ENCODE assay signal across 8 cellular contexts in the genomic region with DNA sequence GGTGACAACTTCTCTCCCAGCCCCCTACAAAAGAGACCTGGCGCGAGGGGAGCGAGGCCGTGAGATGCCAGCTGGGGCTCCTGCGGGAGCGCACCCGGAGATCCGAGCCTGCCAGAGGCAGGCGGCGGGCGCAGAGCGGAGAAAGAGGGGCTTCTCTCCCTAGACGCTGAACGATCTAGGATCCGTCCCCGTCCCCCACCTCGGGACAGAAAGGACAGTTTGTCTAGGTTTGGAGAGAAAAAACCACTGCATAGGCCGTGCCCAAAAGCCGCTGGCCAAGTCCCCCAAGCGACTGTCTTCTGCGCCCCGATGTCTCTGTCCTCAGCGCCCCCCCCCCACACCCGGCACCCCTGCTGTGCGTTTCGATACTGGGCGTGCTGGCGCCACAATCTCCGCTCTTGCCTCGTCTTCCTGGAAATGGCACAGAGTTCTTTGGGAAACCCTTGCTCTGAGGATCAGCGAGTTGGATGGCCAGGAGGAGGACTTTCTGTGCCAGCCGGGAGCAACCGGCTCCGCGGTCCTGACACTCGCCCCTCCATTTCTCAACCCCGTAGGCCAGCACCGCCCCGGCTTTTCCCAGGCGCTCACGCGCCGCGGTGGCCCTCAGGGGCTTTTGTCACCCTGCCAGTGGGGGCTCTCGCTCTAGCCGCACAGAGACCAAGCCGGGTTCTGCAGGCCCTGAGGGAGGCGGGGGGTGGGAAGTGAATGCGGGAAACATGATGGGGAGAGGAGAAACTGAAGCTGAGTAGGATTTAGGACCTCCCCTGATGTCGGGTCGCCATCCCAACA. TPM values are rescaled to one million over a fixed set of nuclear protein-coding genes. Genes with fewer than 3 reads are reported as not detected.
A peak's percentile ranks its signal among the peaks of the same experiment; 100 is the strongest.
DNase-seq lines count a peak whose midpoint lies in the region; ATAC-seq and TF ChIP-seq lines count a peak whose summit lies in the region.

No MANE protein-coding gene starts in this region.

- peaks cover 0 to 11% (median 0%) of the 10 kb centered on the region in 11 experiments; a peak in 3 of 22 replicates for H3K9me3 ChIP-seq in BLaER1 treated with 17β-estradiol and CSF1 and Interleukin-3, amounts not matched to agents 10 nM and 100 nM (replicated peaks in 1 of 11)
- H3K9me3 ChIP-seq in naive thymus-derived CD4-positive, alpha-beta T cell (ENCODE audit: control insufficient read depth in 2 of 3, low read length in 3 of 3) = no peaks in the 10 kb centered on the region

- H3K4me1 ChIP-seq in BLaER1 treated with 17β-estradiol and CSF1 and Interleukin-3, amounts not matched to agents 10 nM and 100 nM = peaks cover 22 to 57% (median 47%) of the 10 kb centered on the region in 10 experiments
- H3K4me1 ChIP-seq in naive thymus-derived CD4-positive, alpha-beta T cell (ENCODE audit: control insufficient read depth in 2 of 2, insufficient read depth in 2 of 2, low read length in 2 of 2) = peaks cover 0 to 4% of the 10 kb centered on the region in 2 donors

- CTCF ChIA-PET in naive thymus-derived CD4-positive, alpha-beta T cell (lab: Charles Lee) = no interaction called here

- peak overlapping the region in 3 of 11 experiments; percentile 6 to 50 (median 13); a peak in 3 of 22 replicates for H3K9ac ChIP-seq in BLaER1 treated with 17β-estradiol and CSF1 and Interleukin-3, amounts not matched to agents 10 nM and 100 nM

- H4K20me1 ChIP-seq in BLaER1 treated with 17β-estradiol and CSF1 and Interleukin-3, amounts not matched to agents 10 nM and 100 nM = peaks cover 0 to 38% (median 15%) of the 10 kb centered on the region in 11 experiments; a peak in 14 of 22 replicates

- H3K4me3 Mint-ChIP-seq in naive thymus-derived CD4-positive, alpha-beta T cell = peak overlapping the region; percentile 48 to 71 (median 62)

- peak; percentile 36 for DNase-seq in HuH-7 (ENCODE audit: low spot score)
- peak in 1 of 10 donors; percentile 45 for DNase-seq in dorsolateral prefrontal cortex
- no peak for DNase-seq in naive thymus-derived CD4-positive, alpha-beta T cell
- DNase-seq in NCI-H187 treated with DMSO at 0.1 percent for 48 hours (lab: John Stamatoyannopoulos, UW) = no peak
- no peak for DNase-seq in medulla oblongata (ENCODE audit: extremely low spot score)

- peak overlapping the region; percentile 78 to 92 (median 84) for H3K4me2 ChIP-seq in BLaER1 treated with 17β-estradiol and CSF1 and Interleukin-3, amounts not matched to agents 10 nM and 100 nM

- no peak for ATAC-seq in naive thymus-derived CD4-positive, alpha-beta T cell
- ATAC-seq in GM21528 (IDR thresholded peaks at IDR 0.05; ENCODE audit: low FRiP score, unreplicated experiment) (no peak), HG02759 (IDR thresholded peaks at IDR 0.05; ENCODE audit: unreplicated experiment) (no peak)

- H3K27ac ChIP-seq in BLaER1 treated with 17β-estradiol and CSF1 and Interleukin-3, amounts not matched to agents 10 nM and 100 nM = no peak overlapping the region
- H3K27ac ChIP-seq in dorsolateral prefrontal cortex = peak overlapping the region in 39 of 59 donors; percentile 0 to 85 (median 60)
- no peak overlapping the region for H3K27ac ChIP-seq in naive thymus-derived CD4-positive, alpha-beta T cell (ENCODE audit: low read depth, low read length)

- H3K4me1 Mint-ChIP-seq in naive thymus-derived CD4-positive, alpha-beta T cell = peaks cover 10 to 30% (median 25%) of the 10 kb centered on the region in 7 donors

- no peak for TF ChIP-seq CTCF in dorsolateral prefrontal cortex (IDR thresholded peaks at IDR 0.05 in 54 of 56, conservative IDR thresholded peaks at IDR 0.05 in 2 of 56; ENCODE audit: low read depth in 1 of 56, partially characterized antibody in 56 of 56)

- peaks cover 65 to 83% (median 73%) of the 10 kb centered on the region in 11 experiments for H3K27me3 ChIP-seq in BLaER1 treated with 17β-estradiol and CSF1 and Interleukin-3, amounts not matched to agents 10 nM and 100 nM
- peaks cover 0 to 35% (median 5%) of the 10 kb centered on the region in 45 donors for H3K27me3 ChIP-seq in dorsolateral prefrontal cortex
- H3K27me3 ChIP-seq in naive thymus-derived CD4-positive, alpha-beta T cell (ENCODE audit: control insufficient read depth in 2 of 2, insufficient read depth in 2 of 2, low read length in 2 of 2) = no peaks in the 10 kb centered on the region

- no peak overlapping the region for H3K27ac Mint-ChIP-seq in naive thymus-derived CD4-positive, alpha-beta T cell

- H3K27me3 Mint-ChIP-seq in naive thymus-derived CD4-positive, alpha-beta T cell = peaks cover 66 to 81% (median 77%) of the 10 kb centered on the region in 5 donors

- POLR2A ChIA-PET in naive thymus-derived CD4-positive, alpha-beta T cell (lab: Charles Lee) = no interaction called here

- intact Hi-C loops in dorsolateral prefrontal cortex (cut with DNase I) = no loop called here
- intact Hi-C loops in naive thymus-derived CD4-positive, alpha-beta T cell (cut with micrococcal nuclease) = no loop called here

- no peaks in the 10 kb centered on the region for H3K36me3 Mint-ChIP-seq in naive thymus-derived CD4-positive, alpha-beta T cell

- H3K36me3 ChIP-seq in BLaER1 treated with 17β-estradiol and CSF1 and Interleukin-3, amounts not matched to agents 10 nM and 100 nM = no peaks in the 10 kb centered on the region
- no peaks in the 10 kb centered on the region for H3K36me3 ChIP-seq in naive thymus-derived CD4-positive, alpha-beta T cell (ENCODE audit: control insufficient read depth in 2 of 3, insufficient read depth in 3 of 3, low read length in 3 of 3)

- peaks cover 0 to 7% (median 0%) of the 10 kb centered on the region in 11 donors for H3K9me3 Mint-ChIP-seq in naive thymus-derived CD4-positive, alpha-beta T cell

- peak overlapping the region; percentile 37 to 63 (median 49) for H3K4me3 ChIP-seq in BLaER1 treated with 17β-estradiol and CSF1 and Interleukin-3, amounts not matched to agents 10 nM and 100 nM
- H3K4me3 ChIP-seq in dorsolateral prefrontal cortex = peak overlapping the region; percentile 14 to 79 (median 65)
- H3K4me3 ChIP-seq in naive thymus-derived CD4-positive, alpha-beta T cell (ENCODE audit: low read length) = no peak overlapping the region

RNA-seq across cellular contexts. Expression of gene SSTR2, which starts 1.0 kb away (rescaled TPM):
- total RNA-seq in dorsolateral prefrontal cortex = 10 to 100 TPM in 116 of 120 experiments, 1 to 10 TPM in 4; 5.5 to 34.7 (median 17.5) TPM
- not detected for total RNA-seq in naive thymus-derived CD4-positive, alpha-beta T cell
- polyA plus RNA-seq in naive thymus-derived CD4-positive, alpha-beta T cell = not detected

RNA-seq across cellular contexts. Expression of gene COG1, which starts 27.0 kb away (rescaled TPM):
- 100 to 1,000 TPM in 24 of 120 experiments, 10 to 100 TPM in 96; 48.4 to 137 (median 85.4) TPM for total RNA-seq in dorsolateral prefrontal cortex
- 10 to 100 TPM; 35.0 to 92.7 (median 85.8) TPM for total RNA-seq in naive thymus-derived CD4-positive, alpha-beta T cell
- polyA plus RNA-seq in naive thymus-derived CD4-positive, alpha-beta T cell = 10 to 100 TPM; 25.2 to 45.5 TPM

Comparison
In these comparisons a context has a peak if more than half of its experiments do, and no peak if none do; other contexts are left out.
1. H3K27ac ChIP-seq: peak in dorsolateral prefrontal cortex (39 of 59); none in BLaER1 treated with 17β-estradiol and CSF1 and Interleukin-3, amounts not matched to agents 10 nM and 100 nM (0 of 11) and naive thymus-derived CD4-positive, alpha-beta T cell (single experiment).
2. RNA of gene SSTR2, which starts 1.0 kb away (total RNA-seq): 5.5 to 34.7 TPM in dorsolateral prefrontal cortex; not detected in naive thymus-derived CD4-positive, alpha-beta T cell; every median in the first group is over 4 times any median in the second.